In genomic region chr3:60582285-60582684, GRCh38 we compare ENCODE assay signal across 14 cellular contexts.
DNase-seq lines count a peak whose midpoint lies in the region; ATAC-seq, FAIRE-seq and TF ChIP-seq lines count a peak whose summit lies in the region.
"Had no signal": no experiment of that assay in that cellular context is flagged by ENCODE, and none has a peak within 500 bp of the region (broad histone marks: within the 10 kb centered on the region; RNA-seq: fewer than 3 reads in every experiment).

No MANE protein-coding gene starts in this region.

- H3K9me3 ChIP-seq in cardiac muscle cell (ENCODE audit: low read depth): no peaks in the 10 kb centered on the region
- H3K9me3 ChIP-seq in ascending aorta: no peaks in the 10 kb centered on the region
- H3K9me3 ChIP-seq: esophagus squamous epithelium, prostate gland had no signal

- no peaks in the 10 kb centered on the region for H3K36me3 Mint-ChIP-seq in type B pancreatic cell

- H3K4me1 Mint-ChIP-seq in type B pancreatic cell (ENCODE audit: unreplicated experiment): peaks cover 8% of the 10 kb centered on the region

- no peak overlapping the region for H3K27ac Mint-ChIP-seq in type B pancreatic cell
- H3K27ac Mint-ChIP-seq: B cell had no signal

- H3K36me3 ChIP-seq in cardiac muscle cell (no peaks in the 10 kb centered on the region), ascending aorta (no peaks in the 10 kb centered on the region)
- H3K36me3 ChIP-seq: esophagus squamous epithelium, prostate gland had no signal

- no peak overlapping the region for H3K4me3 Mint-ChIP-seq in type B pancreatic cell
- H3K4me3 Mint-ChIP-seq: B cell had no signal

- ATAC-seq in GM21619 (IDR thresholded peaks at IDR 0.05; ENCODE audit: unreplicated experiment): no peak

- intact Hi-C loops in cardiac septum (cut with DNase I) (no loop called here), ascending aorta (cut with DNase I) (loop anchor here (5.0 to 10.0 kb wide), 2 partner anchors 65 to 163 kb away; no protein-coding TSS in a partner anchor)

- peak; percentile 9 for FAIRE-seq in islet of Langerhans (lab: Jason Lieb, UNC)
- FAIRE-seq: RCC 7860 had no signal

- no peak overlapping the region for H3K27ac ChIP-seq in cardiac muscle cell
- H3K27ac ChIP-seq in ascending aorta: no peak overlapping the region
- H3K27ac ChIP-seq: esophagus squamous epithelium, prostate gland had no signal

- TF ChIP-seq CTCF in cardiac muscle cell (IDR thresholded peaks at IDR 0.05; ENCODE audit: low read depth, low read length) (no peak), ascending aorta (IDR thresholded peaks at IDR 0.05) (peak in 2 of 3 experiments; percentile 15 to 22), type B pancreatic cell (conservative IDR thresholded peaks at IDR 0.05) (peak; percentile 68)

- DNase-seq in cardiac muscle cell (ENCODE audit: low read depth in 1 of 2, low spot score in 1 of 2) (peak; percentile 1 to 20), cardiac septum (ENCODE audit: low spot score) (no peak), ascending aorta (ENCODE audit: low spot score in 2 of 2) (no peak), type B pancreatic cell (ENCODE audit: extremely low spot score, unreplicated experiment) (no peak), NCI-H774 (lab: John Stamatoyannopoulos, UW) (no peak), NCI-H510A (lab: John Stamatoyannopoulos, UW) (no peak)
- DNase-seq: esophagus squamous epithelium, GF-D8, NCI-H187 had no signal

- no peak overlapping the region for H3K4me3 ChIP-seq in cardiac muscle cell
- H3K4me3 ChIP-seq in ascending aorta: no peak overlapping the region
- H3K4me3 ChIP-seq: esophagus squamous epithelium, prostate gland had no signal

- H3K27me3 ChIP-seq in cardiac muscle cell (no peaks in the 10 kb centered on the region), ascending aorta (no peaks in the 10 kb centered on the region)
- H3K27me3 ChIP-seq: esophagus squamous epithelium had no signal

- H3K9me3 Mint-ChIP-seq in type B pancreatic cell: no peaks in the 10 kb centered on the region

- H3K4me1 ChIP-seq in cardiac muscle cell (ENCODE audit: low read depth) (no peaks in the 10 kb centered on the region), ascending aorta (no peaks in the 10 kb centered on the region)
- H3K4me1 ChIP-seq: prostate gland had no signal

- H3K27me3 Mint-ChIP-seq in type B pancreatic cell: peaks cover 3% of the 10 kb centered on the region

Comparison
In these comparisons a context has a peak if more than half of its experiments do, and no peak if none do; other contexts are left out.
1. DNase-seq: peak in cardiac muscle cell (2 of 2); none in cardiac septum (single experiment), ascending aorta (0 of 2), type B pancreatic cell (single experiment), NCI-H774 (single experiment) and NCI-H510A (single experiment).